9 cellular contexts compared by ENCODE assay signal in the genomic region with DNA sequence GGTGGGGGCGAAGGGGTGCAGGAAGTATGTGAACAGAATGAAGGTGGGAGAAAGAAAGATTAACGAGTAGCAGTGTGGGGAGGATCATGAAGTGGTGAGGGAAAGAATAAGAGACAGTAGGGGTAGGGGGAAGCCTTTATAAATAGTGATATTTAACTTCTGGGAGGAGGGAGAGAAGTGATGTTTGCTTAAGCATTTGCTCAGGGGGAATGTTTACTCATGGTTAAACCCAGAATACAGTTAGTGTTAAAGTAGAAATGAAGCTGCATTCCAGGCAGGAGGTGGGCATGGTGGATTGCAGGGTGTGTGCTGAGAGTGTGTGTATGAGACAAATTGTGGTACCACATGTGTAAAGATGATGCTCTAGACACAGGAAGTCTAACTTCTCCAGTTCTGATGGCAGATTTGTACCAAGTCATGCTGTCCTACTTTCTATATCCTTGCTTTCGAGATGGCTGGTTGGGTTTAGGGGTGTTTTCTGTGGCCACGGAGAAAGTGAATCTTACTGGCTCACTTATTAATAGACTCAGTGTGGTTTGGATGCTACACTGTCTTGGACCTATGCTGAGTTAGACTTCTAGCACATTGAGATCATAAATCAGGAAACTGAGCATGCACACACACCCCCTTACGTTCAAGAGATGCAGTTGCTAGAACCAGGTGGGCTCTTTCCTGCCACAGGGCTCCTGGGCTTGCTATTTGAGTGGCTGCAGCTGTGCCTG. TPM values are rescaled to one million over a fixed set of nuclear protein-coding genes. Genes with fewer than 3 reads are reported as not detected.
DNase-seq lines count a peak whose midpoint lies in the region; ATAC-seq and TF ChIP-seq lines count a peak whose summit lies in the region.
"Had no signal": no experiment of that assay in that cellular context is flagged by ENCODE, and none has a peak within 500 bp of the region (broad histone marks: within the 10 kb centered on the region; RNA-seq: fewer than 3 reads in every experiment).

No MANE protein-coding gene starts in this region.

- intact Hi-C loops in uterus (cut with DNase I; ENCODE audit: low total_unique reads): no loop called here

- H3K4me3 ChIP-seq in HUES48 (ENCODE audit: low read depth, low read length): no peak overlapping the region
- H3K4me3 ChIP-seq in HAP-1: no peak overlapping the region
- H3K4me3 ChIP-seq in uterus: no peak overlapping the region
- H3K4me3 ChIP-seq: thoracic aorta had no signal

- TF ChIP-seq POLR2A in uterus (IDR thresholded peaks at IDR 0.05): no peak

- H3K36me3 Mint-ChIP-seq in activated naive CD8-positive, alpha-beta T cell treated with anti-CD3 and anti-CD28 coated beads, Interleukin-2, amount 50 U/mL, for 24 hours (ENCODE audit: low read depth): no peaks in the 10 kb centered on the region

- DNase-seq in DMS53 treated with DMSO at 0.1 percent for 48 hours (lab: John Stamatoyannopoulos, UW; ENCODE audit: unreplicated experiment) (peak; percentile 70), HAP-1 (ENCODE audit: low spot score in 2 of 2) (no peak), uterus (no peak)
- no peak for DNase-seq in activated naive CD8-positive, alpha-beta T cell treated with anti-CD3 and anti-CD28 coated beads, Interleukin-2, amount 50 U/mL, for 24 hours
- DNase-seq in central memory CD4-positive, alpha-beta T cell: no peak

- H3K27me3 ChIP-seq in HUES48 (ENCODE audit: control insufficient read depth, insufficient read depth, low read length) (no peaks in the 10 kb centered on the region), HAP-1 (ENCODE audit: low read depth) (no peaks in the 10 kb centered on the region), uterus (no peaks in the 10 kb centered on the region)

- peak; percentile 85 for ATAC-seq in GM21381 (IDR thresholded peaks at IDR 0.05; ENCODE audit: unreplicated experiment)
- ATAC-seq in activated naive CD8-positive, alpha-beta T cell treated with anti-CD3 and anti-CD28 coated beads, Interleukin-2, amount 50 U/mL, for 24 hours: peak; percentile 85
- no peak for ATAC-seq in SK-N-SH treated with all-trans-retinoic acid at 6 μM for 48 hours

- peaks cover 13% of the 10 kb centered on the region for H3K4me1 Mint-ChIP-seq in activated naive CD8-positive, alpha-beta T cell treated with anti-CD3 and anti-CD28 coated beads, Interleukin-2, amount 50 U/mL, for 24 hours

- H3K9me3 ChIP-seq in HUES48 (ENCODE audit: control insufficient read depth, insufficient read depth, low read length) (no peaks in the 10 kb centered on the region), HAP-1 (no peaks in the 10 kb centered on the region), uterus (no peaks in the 10 kb centered on the region)
- H3K9me3 ChIP-seq: thoracic aorta had no signal

- H3K27me3 Mint-ChIP-seq in activated naive CD8-positive, alpha-beta T cell treated with anti-CD3 and anti-CD28 coated beads, Interleukin-2, amount 50 U/mL, for 24 hours: no peaks in the 10 kb centered on the region

- H3K4me1 ChIP-seq in HUES48 (ENCODE audit: control insufficient read depth, insufficient read depth, low read length) (peaks cover 4% of the 10 kb centered on the region; the same call in 1 of the 2 replicates), HAP-1 (no peaks in the 10 kb centered on the region), uterus (no peaks in the 10 kb centered on the region)

- H3K9ac ChIP-seq in HUES48 (ENCODE audit: low read depth, low read length): no peak overlapping the region

- no peaks in the 10 kb centered on the region for H3K9me3 Mint-ChIP-seq in activated naive CD8-positive, alpha-beta T cell treated with anti-CD3 and anti-CD28 coated beads, Interleukin-2, amount 50 U/mL, for 24 hours

- H3K27ac ChIP-seq in HUES48 (ENCODE audit: low read depth, low read length) (peak overlapping the region; percentile 61), uterus (no peak overlapping the region)
- H3K27ac ChIP-seq: thoracic aorta had no signal

- H3K27ac Mint-ChIP-seq in activated naive CD8-positive, alpha-beta T cell treated with anti-CD3 and anti-CD28 coated beads, Interleukin-2, amount 50 U/mL, for 24 hours: no peak overlapping the region

- in situ Hi-C loops in HAP-1 (cut with MboI; ENCODE audit: low sequenced_read_pairs): no loop called here

- no peak for TF ChIP-seq CTCF in uterus (IDR thresholded peaks at IDR 0.05)

- no peak overlapping the region for H3K4me3 Mint-ChIP-seq in activated naive CD8-positive, alpha-beta T cell treated with anti-CD3 and anti-CD28 coated beads, Interleukin-2, amount 50 U/mL, for 24 hours

- H3K36me3 ChIP-seq in HUES48 (ENCODE audit: control insufficient read depth, insufficient read depth, low read length) (no peaks in the 10 kb centered on the region), HAP-1 (replicated peaks) (no peaks in the 10 kb centered on the region), uterus (no peaks in the 10 kb centered on the region)
- H3K36me3 ChIP-seq: thoracic aorta had no signal

TF ChIP-seq in SK-N-SH treated with all-trans-retinoic acid at 6 μM for 48 hours, 23 proteins besides CTCF, POLR2A, EP300 and RAD21:
- TF ChIP-seq, protein P1, sequence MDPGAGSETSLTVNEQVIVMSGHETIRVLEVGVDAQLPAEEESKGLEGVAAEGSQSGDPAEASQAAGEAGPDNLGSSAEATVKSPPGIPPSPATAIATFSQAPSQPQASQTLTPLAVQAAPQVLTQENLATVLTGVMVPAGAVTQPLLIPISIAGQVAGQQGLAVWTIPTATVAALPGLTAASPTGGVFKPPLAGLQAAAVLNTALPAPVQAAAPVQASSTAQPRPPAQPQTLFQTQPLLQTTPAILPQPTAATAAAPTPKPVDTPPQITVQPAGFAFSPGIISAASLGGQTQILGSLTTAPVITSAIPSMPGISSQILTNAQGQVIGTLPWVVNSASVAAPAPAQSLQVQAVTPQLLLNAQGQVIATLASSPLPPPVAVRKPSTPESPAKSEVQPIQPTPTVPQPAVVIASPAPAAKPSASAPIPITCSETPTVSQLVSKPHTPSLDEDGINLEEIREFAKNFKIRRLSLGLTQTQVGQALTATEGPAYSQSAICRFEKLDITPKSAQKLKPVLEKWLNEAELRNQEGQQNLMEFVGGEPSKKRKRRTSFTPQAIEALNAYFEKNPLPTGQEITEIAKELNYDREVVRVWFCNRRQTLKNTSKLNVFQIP (CRISPR knock-in tag; IDR thresholded peaks at IDR 0.05; ENCODE audit: borderline replicate concordance, low read depth): no peak
- TF ChIP-seq PPARA (CRISPR knock-in tag; IDR thresholded peaks at IDR 0.05; ENCODE audit: borderline replicate concordance): no peak
TF ChIP-seq in SK-N-SH treated with all-trans-retinoic acid at 6 μM for 48 hours: peak in this region for 0.

RNA-seq across cellular contexts. Expression of gene DNMBP, which starts 10.6 kb away (rescaled TPM):
- total RNA-seq in uterus: 10 to 100 TPM in 3 of 4 donors, 1 to 10 TPM in 1; 5.9 to 34.9 (median 22.4) TPM
